ENCODE assay signal across 1 cellular context in genomic region chr22:22176929-22177616, GRCh38.
TF ChIP-seq lines count a peak whose summit lies in the region.

No MANE protein-coding gene starts in this region.

TF ChIP-seq in H1, 55 proteins besides CTCF, POLR2A, EP300 and RAD21:
- peak; percentile 33 for TF ChIP-seq EZH2 (IDR thresholded peaks at IDR 0.05; ENCODE audit: low read depth, low read length, severe bottlenecking)
- no peak for TF ChIP-seq ZNF274 (IDR thresholded peaks at IDR 0.05; ENCODE audit: borderline replicate concordance, extremely low read depth, low read length)
- TF ChIP-seq CREB1 (IDR thresholded peaks at IDR 0.05): no peak
- TF ChIP-seq, protein P1, sequence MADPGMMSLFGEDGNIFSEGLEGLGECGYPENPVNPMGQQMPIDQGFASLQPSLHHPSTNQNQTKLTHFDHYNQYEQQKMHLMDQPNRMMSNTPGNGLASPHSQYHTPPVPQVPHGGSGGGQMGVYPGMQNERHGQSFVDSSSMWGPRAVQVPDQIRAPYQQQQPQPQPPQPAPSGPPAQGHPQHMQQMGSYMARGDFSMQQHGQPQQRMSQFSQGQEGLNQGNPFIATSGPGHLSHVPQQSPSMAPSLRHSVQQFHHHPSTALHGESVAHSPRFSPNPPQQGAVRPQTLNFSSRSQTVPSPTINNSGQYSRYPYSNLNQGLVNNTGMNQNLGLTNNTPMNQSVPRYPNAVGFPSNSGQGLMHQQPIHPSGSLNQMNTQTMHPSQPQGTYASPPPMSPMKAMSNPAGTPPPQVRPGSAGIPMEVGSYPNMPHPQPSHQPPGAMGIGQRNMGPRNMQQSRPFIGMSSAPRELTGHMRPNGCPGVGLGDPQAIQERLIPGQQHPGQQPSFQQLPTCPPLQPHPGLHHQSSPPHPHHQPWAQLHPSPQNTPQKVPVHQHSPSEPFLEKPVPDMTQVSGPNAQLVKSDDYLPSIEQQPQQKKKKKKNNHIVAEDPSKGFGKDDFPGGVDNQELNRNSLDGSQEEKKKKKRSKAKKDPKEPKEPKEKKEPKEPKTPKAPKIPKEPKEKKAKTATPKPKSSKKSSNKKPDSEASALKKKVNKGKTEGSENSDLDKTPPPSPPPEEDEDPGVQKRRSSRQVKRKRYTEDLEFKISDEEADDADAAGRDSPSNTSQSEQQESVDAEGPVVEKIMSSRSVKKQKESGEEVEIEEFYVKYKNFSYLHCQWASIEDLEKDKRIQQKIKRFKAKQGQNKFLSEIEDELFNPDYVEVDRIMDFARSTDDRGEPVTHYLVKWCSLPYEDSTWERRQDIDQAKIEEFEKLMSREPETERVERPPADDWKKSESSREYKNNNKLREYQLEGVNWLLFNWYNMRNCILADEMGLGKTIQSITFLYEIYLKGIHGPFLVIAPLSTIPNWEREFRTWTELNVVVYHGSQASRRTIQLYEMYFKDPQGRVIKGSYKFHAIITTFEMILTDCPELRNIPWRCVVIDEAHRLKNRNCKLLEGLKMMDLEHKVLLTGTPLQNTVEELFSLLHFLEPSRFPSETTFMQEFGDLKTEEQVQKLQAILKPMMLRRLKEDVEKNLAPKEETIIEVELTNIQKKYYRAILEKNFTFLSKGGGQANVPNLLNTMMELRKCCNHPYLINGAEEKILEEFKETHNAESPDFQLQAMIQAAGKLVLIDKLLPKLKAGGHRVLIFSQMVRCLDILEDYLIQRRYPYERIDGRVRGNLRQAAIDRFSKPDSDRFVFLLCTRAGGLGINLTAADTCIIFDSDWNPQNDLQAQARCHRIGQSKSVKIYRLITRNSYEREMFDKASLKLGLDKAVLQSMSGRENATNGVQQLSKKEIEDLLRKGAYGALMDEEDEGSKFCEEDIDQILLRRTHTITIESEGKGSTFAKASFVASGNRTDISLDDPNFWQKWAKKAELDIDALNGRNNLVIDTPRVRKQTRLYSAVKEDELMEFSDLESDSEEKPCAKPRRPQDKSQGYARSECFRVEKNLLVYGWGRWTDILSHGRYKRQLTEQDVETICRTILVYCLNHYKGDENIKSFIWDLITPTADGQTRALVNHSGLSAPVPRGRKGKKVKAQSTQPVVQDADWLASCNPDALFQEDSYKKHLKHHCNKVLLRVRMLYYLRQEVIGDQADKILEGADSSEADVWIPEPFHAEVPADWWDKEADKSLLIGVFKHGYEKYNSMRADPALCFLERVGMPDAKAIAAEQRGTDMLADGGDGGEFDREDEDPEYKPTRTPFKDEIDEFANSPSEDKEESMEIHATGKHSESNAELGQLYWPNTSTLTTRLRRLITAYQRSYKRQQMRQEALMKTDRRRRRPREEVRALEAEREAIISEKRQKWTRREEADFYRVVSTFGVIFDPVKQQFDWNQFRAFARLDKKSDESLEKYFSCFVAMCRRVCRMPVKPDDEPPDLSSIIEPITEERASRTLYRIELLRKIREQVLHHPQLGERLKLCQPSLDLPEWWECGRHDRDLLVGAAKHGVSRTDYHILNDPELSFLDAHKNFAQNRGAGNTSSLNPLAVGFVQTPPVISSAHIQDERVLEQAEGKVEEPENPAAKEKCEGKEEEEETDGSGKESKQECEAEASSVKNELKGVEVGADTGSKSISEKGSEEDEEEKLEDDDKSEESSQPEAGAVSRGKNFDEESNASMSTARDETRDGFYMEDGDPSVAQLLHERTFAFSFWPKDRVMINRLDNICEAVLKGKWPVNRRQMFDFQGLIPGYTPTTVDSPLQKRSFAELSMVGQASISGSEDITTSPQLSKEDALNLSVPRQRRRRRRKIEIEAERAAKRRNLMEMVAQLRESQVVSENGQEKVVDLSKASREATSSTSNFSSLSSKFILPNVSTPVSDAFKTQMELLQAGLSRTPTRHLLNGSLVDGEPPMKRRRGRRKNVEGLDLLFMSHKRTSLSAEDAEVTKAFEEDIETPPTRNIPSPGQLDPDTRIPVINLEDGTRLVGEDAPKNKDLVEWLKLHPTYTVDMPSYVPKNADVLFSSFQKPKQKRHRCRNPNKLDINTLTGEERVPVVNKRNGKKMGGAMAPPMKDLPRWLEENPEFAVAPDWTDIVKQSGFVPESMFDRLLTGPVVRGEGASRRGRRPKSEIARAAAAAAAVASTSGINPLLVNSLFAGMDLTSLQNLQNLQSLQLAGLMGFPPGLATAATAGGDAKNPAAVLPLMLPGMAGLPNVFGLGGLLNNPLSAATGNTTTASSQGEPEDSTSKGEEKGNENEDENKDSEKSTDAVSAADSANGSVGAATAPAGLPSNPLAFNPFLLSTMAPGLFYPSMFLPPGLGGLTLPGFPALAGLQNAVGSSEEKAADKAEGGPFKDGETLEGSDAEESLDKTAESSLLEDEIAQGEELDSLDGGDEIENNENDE (IDR thresholded peaks at IDR 0.05; ENCODE audit: insufficient replicate concordance, low read length): no peak
- TF ChIP-seq PHF8 (conservative IDR thresholded peaks at IDR 0.05; ENCODE audit: low read depth, low read length): no peak
- no peak for TF ChIP-seq TBP (IDR thresholded peaks at IDR 0.05; ENCODE audit: low read depth, low read length)
